17 cellular contexts compared by ENCODE assay signal in the genomic region with DNA sequence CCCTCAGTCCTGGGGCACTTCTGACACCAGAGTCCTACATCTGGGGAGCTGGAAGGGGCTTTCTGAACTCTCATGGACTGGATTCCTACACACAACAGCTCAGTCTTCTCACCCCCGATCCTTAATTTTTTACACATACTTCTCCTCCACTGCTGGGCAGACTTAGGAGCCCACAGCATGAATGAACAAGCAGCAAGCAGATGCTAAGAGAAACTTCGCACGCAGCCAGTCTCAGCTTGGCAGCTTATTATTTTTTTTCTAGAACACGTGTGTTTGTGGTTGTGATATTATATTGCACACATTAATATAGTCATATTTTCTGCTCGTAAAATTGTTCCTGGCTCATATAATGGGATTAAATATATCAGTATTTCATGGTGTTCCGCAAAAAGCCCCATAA.
"Had no signal": no experiment of that assay in that cellular context is flagged by ENCODE, and none has a peak within 500 bp of the region (broad histone marks: within the 10 kb centered on the region; RNA-seq: fewer than 3 reads in every experiment).

No MANE protein-coding gene starts in this region.

- DNase-seq: cortex of kidney; effector memory CD8-positive, alpha-beta T cell; head of caudate nucleus; left colon; natural killer cell; posterior cingulate gyrus; sigmoid colon; small intestine; stimulated activated CD4-positive, alpha-beta T cell treated with anti-CD3 and anti-CD28 coated beads, Interleukin-12 subunit alpha, Interleukin-12 subunit beta, amount 100 ng/mL, for 4 hours; stimulated activated naive CD4-positive, alpha-beta T cell; stomach; trophoblast cell had no signal

- FAIRE-seq: small intestine had no signal

- ATAC-seq: effector memory CD8-positive, alpha-beta T cell; foreskin keratinocyte; left colon; natural killer cell had no signal

- H3K27ac ChIP-seq: epithelial cell of prostate, esophagus muscularis mucosa, foreskin keratinocyte, hepatocyte, right atrium auricular region, sigmoid colon, stomach had no signal

- H3K4me2 ChIP-seq: hepatocyte had no signal

- H3K36me3 ChIP-seq: esophagus muscularis mucosa, right atrium auricular region, sigmoid colon, stomach had no signal

- H3K4me3 ChIP-seq: esophagus muscularis mucosa, hepatocyte, right atrium auricular region, sigmoid colon, stomach had no signal

- H3K27me3 ChIP-seq: esophagus muscularis mucosa, foreskin keratinocyte, hepatocyte, right atrium auricular region, sigmoid colon had no signal

- H2AFZ ChIP-seq: hepatocyte had no signal

- H3K79me2 ChIP-seq: hepatocyte had no signal

- H3K9me3 ChIP-seq: esophagus muscularis mucosa, right atrium auricular region, sigmoid colon, stomach had no signal
